ENCODE assay signal across 30 cellular contexts in the genomic region with DNA sequence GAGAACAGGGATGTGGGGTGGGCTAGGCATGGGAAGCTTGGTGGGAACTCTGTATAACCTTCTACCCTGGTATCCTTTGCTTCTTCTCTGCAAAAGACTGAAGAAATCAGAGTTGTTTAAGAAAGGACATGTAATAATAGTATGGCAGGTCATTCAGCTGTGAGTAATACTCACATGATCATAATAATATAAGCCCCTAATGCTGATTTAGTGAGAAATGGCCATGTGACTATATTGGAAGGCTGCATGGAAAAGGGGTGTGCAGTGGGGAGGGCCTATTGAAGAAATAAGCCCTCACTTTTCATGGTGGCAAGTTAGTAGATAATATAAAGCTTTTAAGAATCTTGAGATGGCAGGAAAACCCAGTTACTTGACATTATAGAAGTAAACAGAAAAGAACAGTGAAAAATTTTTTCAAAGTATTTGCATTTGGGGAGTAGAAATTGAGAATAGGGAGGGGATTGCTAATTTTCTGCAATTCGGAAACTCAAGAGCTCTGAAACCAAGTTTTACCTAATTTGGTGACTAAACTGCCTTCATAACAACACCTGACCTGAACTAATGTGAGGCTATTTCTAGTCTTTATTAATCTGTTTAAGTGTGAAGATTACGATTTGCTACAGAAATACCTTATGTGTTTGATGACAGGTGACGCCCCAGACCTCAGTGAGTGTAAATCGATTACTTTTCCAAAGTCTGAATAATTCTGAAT. TPM values are rescaled to one million over a fixed set of nuclear protein-coding genes. Genes with fewer than 3 reads are reported as not detected.
DNase-seq lines count a peak whose midpoint lies in the region; ATAC-seq, FAIRE-seq and TF ChIP-seq lines count a peak whose summit lies in the region.
"Had no signal": no experiment of that assay in that cellular context is flagged by ENCODE, and none has a peak within 500 bp of the region (broad histone marks: within the 10 kb centered on the region; RNA-seq: fewer than 3 reads in every experiment).

No MANE protein-coding gene starts in this region.

- peak overlapping the region; percentile 60 for H3K14ac ChIP-seq in IMR-90 (replicated peaks; ENCODE audit: low read depth, low read length)

- peak overlapping the region; percentile 51; the same call in 1 of the 2 replicates for H3K18ac ChIP-seq in IMR-90 (ENCODE audit: low read depth, low read length)

- H3K36me3 ChIP-seq in IMR-90 (ENCODE audit: control insufficient read depth, insufficient read depth, low read length) = no peaks in the 10 kb centered on the region
- H3K36me3 ChIP-seq: BE2C, thoracic aorta had no signal

- no peak for ATAC-seq in A549
- ATAC-seq in IMR-90 (ENCODE audit: low read depth) = no peak

- H2BK120ac ChIP-seq in IMR-90 (ENCODE audit: low read depth, low read length) = peak overlapping the region; percentile 50

- H2AFZ ChIP-seq in IMR-90 (replicated peaks; ENCODE audit: low read length, poor library complexity) = no peak overlapping the region

- in situ Hi-C loops in IMR-90 (cut with MboI; ENCODE audit: low sequenced_read_pairs) = no loop called here

- intact Hi-C loops in IMR-90 (cut with micrococcal nuclease) = loop anchor here (5.0 kb wide), 2 partner anchors 45 to 210 kb away; a partner anchor contains a TSS

- BruUV-seq in IMR-90 (replicated peaks; lab: Mats Ljungman, UMichigan) = no TSS peak

- H3K23ac ChIP-seq in IMR-90 (ENCODE audit: low read depth, low read length) = 0 out of 2 replicates have a peak overlapping the region, but pooled peaks have one; percentile 41

- no peak overlapping the region for H2AK9ac ChIP-seq in IMR-90 (replicated peaks; ENCODE audit: low read depth, low read length, poor library complexity)

- no peak overlapping the region for H4K5ac ChIP-seq in IMR-90 (ENCODE audit: low read depth, low read length)

- TF ChIP-seq RAD21 in A549 (conservative IDR thresholded peaks at IDR 0.05 in 1 of 2, IDR thresholded peaks at IDR 0.05 in 1 of 2) (no peak), IMR-90 (IDR thresholded peaks at IDR 0.05; ENCODE audit: low read length) (no peak)

- H2BK20ac ChIP-seq in IMR-90 (ENCODE audit: low read depth, low read length) = no peak overlapping the region

- no peak overlapping the region for H2BK5ac ChIP-seq in IMR-90 (ENCODE audit: low read depth, low read length, poor library complexity, severe bottlenecking)

- peak overlapping the region; percentile 77; the same call in 1 of the 3 replicates for H2BK15ac ChIP-seq in IMR-90 (ENCODE audit: low read depth, low read length)

- DNase-seq in A549 (ENCODE audit: low read depth in 1 of 2, low spot score in 1 of 2) = no peak
- DNase-seq in IMR-90 = peak; percentile 56
- DNase-seq in dermis blood vessel endothelial cell = peak; percentile 35
- DNase-seq in lung microvascular endothelial cell (ENCODE audit: low read depth in 2 of 2) = peak; percentile 33 to 45
- DNase-seq in AML-193 (lab: John Stamatoyannopoulos, UW) = no peak
- DNase-seq in activated naive CD4-positive, alpha-beta T cell treated with anti-CD3 and anti-CD28 coated beads, Interleukin-2, amount 50 U/mL, for 16 hours = no peak
- DNase-seq in kidney glomerular epithelial cell (lab: John Stamatoyannopoulos, UW) = no peak
- DNase-seq in inferior parietal cortex (ENCODE audit: extremely low spot score) = no peak
- DNase-seq: activated CD4-positive, alpha-beta memory T cell treated with anti-CD3 and anti-CD28 coated beads, Interleukin-2, amount 10 ng/mL, durations not matched to agents 7 days and 5 days; activated CD4-positive, CD25-positive, alpha-beta regulatory T cell treated with anti-CD3 and anti-CD28 coated beads, Interleukin-2, amount 50 U/mL, for 72 hours; activated CD8-positive, alpha-beta memory T cell treated with anti-CD3 and anti-CD28 coated beads, Interleukin-2, amount 50 U/mL, for 48 hours; activated naive CD4-positive, alpha-beta T cell treated with anti-CD3 and anti-CD28 coated beads, Interleukin-2, amount 10 ng/mL, durations not matched to agents 7 days and 5 days; amygdala; BE2C; effector CD8-positive, alpha-beta T cell; H9; islet precursor cell; Karpas-422; natural killer cell; NCI-H524; occipital lobe; psoas muscle; SHP77 treated with DMSO at 0.1 percent for 48 hours; T-helper 1 cell had no signal

- peaks cover 16 to 40% of the 10 kb centered on the region in 2 experiments for H3K79me1 ChIP-seq in IMR-90 (ENCODE audit: low read depth in 1 of 2, low read length in 2 of 2)

- no peak for TF ChIP-seq EP300 in A549 (IDR thresholded peaks at IDR 0.05)

- H4K20me1 ChIP-seq in IMR-90 (ENCODE audit: insufficient read depth, low read length) = peaks cover 3% of the 10 kb centered on the region; the same call in 1 of the 2 replicates

- no peak overlapping the region for H3K4me3 ChIP-seq in A549
- H3K4me3 ChIP-seq in IMR-90 (ENCODE audit: insufficient read depth, low read depth, low read length) = no peak overlapping the region
- H3K4me3 ChIP-seq: psoas muscle, thoracic aorta had no signal

- H3K4me2 ChIP-seq in A549 = peak overlapping the region; percentile 68; the same call in 1 of the 3 replicates
- H3K4me2 ChIP-seq in IMR-90 (ENCODE audit: low read depth, low read length) = no peak overlapping the region; the same call in 1 of the 2 replicates

- peak overlapping the region; percentile 61 for H3K4ac ChIP-seq in IMR-90 (ENCODE audit: low read depth, low read length)

- H3K9me3 ChIP-seq in A549 (no peaks in the 10 kb centered on the region), IMR-90 (ENCODE audit: control insufficient read depth, insufficient read depth, low read length) (no peaks in the 10 kb centered on the region)
- H3K9me3 ChIP-seq: BE2C, psoas muscle, thoracic aorta had no signal

- no peak overlapping the region for H3K9ac ChIP-seq in IMR-90 (ENCODE audit: low read depth, low read length)

- 95% methylated on average over 4 of the region's 4 CpGs for WGBS in A549 (ENCODE audit: missing lambda C conversion rate)
- 100% methylated on average over 1 of the region's 4 CpGs; no CpG with 5 or more reads in 1 of the 2 experiments for WGBS in IMR-90 (ENCODE audit: extremely low coverage in 2 of 2, insufficient read length in 1 of 2), 2 experiments

- peak overlapping the region; percentile 72; the same call in 1 of the 2 replicates for H2AK5ac ChIP-seq in IMR-90 (ENCODE audit: low read depth, low read length)

- no peak for FAIRE-seq in A549 (lab: Jason Lieb, UNC)
- FAIRE-seq: A204.1, colon, TTC549, urothelium cell line had no signal

- H4K91ac ChIP-seq in IMR-90 (ENCODE audit: insufficient read depth, low read depth, low read length) = peak overlapping the region; percentile 59; the same call in 1 of the 2 replicates

- no peaks in the 10 kb centered on the region for H3K27me3 ChIP-seq in IMR-90 (ENCODE audit: control insufficient read depth, insufficient read depth, low read length)
- H3K27me3 ChIP-seq: BE2C had no signal

- no peak overlapping the region for H3K56ac ChIP-seq in IMR-90 (ENCODE audit: extremely low read depth, insufficient read depth, low read length)

- TF ChIP-seq POLR2A in A549 (IDR thresholded peaks at IDR 0.05; ENCODE audit: low read length) = no peak
- TF ChIP-seq POLR2A in IMR-90 (IDR thresholded peaks at IDR 0.05; ENCODE audit: low read depth, low read length) = no peak

- peak overlapping the region in 1 of 2 experiments; percentile 29; a peak in 2 of 4 replicates for H4K8ac ChIP-seq in IMR-90 (ENCODE audit: low read depth in 2 of 2, low read length in 2 of 2)

- TF ChIP-seq CTCF in A549 (IDR thresholded peaks at IDR 0.05) (no peak), IMR-90 (conservative IDR thresholded peaks at IDR 0.05; ENCODE audit: low read depth, low read length) (no peak)

- H3K4me1 ChIP-seq in A549 = peaks cover 39% of the 10 kb centered on the region
- H3K4me1 ChIP-seq in IMR-90 (ENCODE audit: control insufficient read depth, insufficient read depth, low read length) = peaks cover 25% of the 10 kb centered on the region
- H3K4me1 ChIP-seq: BE2C had no signal

- POLR2A ChIA-PET in A549 (lab: Yijun Ruan, JAX) (no interaction called here), IMR-90 (lab: Charles Lee; ENCODE audit: unreplicated experiment) (no interaction called here)

- peaks cover 11% of the 10 kb centered on the region for H3K9me1 ChIP-seq in IMR-90 (ENCODE audit: insufficient read depth, low read length)

- peak overlapping the region in 1 of 2 experiments; percentile 79; a peak in 3 of 6 replicates for H3K27ac ChIP-seq in A549
- H3K27ac ChIP-seq in IMR-90 (ENCODE audit: insufficient read depth, low read length) = peak overlapping the region; percentile 62; the same call in 1 of the 2 replicates
- H3K27ac ChIP-seq: HL-60, psoas muscle, thoracic aorta had no signal

- dilution Hi-C loops in IMR-90 (cut with HindIII; ENCODE audit: low sequenced_read_pairs, unreplicated experiment) = no loop called here

- CTCF ChIA-PET in A549 (lab: Yijun Ruan, JAX) = interaction anchor here (0.6 to 2.6 kb wide), 5 partner anchors 10 to 275 kb away, joined by 3 to 8 read pairs (median 3); a partner anchor contains a TSS
- CTCF ChIA-PET in IMR-90 (lab: Yijun Ruan, JAX) = interaction anchor here (0.7 kb wide), 1 partner anchor 9 kb away, joined by 3 read pairs; no protein-coding TSS in a partner anchor

TF ChIP-seq in A549, 52 proteins besides CTCF, POLR2A, EP300 and RAD21 (continues in another document):
- no peak for TF ChIP-seq RARB (CRISPR knock-in tag; IDR thresholded peaks at IDR 0.05)

TF ChIP-seq in IMR-90, 13 proteins besides CTCF, POLR2A, EP300 and RAD21 (continues in another document):
- TF ChIP-seq, protein P1, sequence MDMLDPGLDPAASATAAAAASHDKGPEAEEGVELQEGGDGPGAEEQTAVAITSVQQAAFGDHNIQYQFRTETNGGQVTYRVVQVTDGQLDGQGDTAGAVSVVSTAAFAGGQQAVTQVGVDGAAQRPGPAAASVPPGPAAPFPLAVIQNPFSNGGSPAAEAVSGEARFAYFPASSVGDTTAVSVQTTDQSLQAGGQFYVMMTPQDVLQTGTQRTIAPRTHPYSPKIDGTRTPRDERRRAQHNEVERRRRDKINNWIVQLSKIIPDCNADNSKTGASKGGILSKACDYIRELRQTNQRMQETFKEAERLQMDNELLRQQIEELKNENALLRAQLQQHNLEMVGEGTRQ (IDR thresholded peaks at IDR 0.05; ENCODE audit: low read depth, low read length) = peak; percentile 73
- TF ChIP-seq MAZ (IDR thresholded peaks at IDR 0.05; ENCODE audit: borderline replicate concordance, low read depth, low read length) (no peak), RCOR1 (IDR thresholded peaks at IDR 0.05; ENCODE audit: insufficient replicate concordance, low read length) (no peak)

RNA-seq across cellular contexts. Expression of a gene that starts 44.4 kb away (rescaled TPM):
- 4.5 and 4.8 TPM in 2 replicates for polyA plus RNA-seq in A549 (2011; rRNA removed)
- polyA plus RNA-seq in A549 (2012; cell fraction: cytosol; rRNA removed) = 2.1 and 2.9 TPM in 2 replicates
- polyA plus RNA-seq in A549 (2012; cell fraction: nucleus; rRNA removed) = 3.0 and 4.1 TPM in 2 replicates
- 5.0 to 8.1 TPM (median 5.7 TPM) in 3 replicates for polyA plus RNA-seq in A549 (2017; fragmentation: RNase III; extraction: RNeasy Plus Mini Kit Qiagen cat#74134 plus additional on column Dnase treatment)
- polyA minus RNA-seq in A549 (2011; rRNA and poly(A)+ RNA removed) = 6.4 and 7.5 TPM in 2 replicates
- total RNA-seq in IMR-90 (2012; rRNA removed) = 4.3 and 4.7 TPM in 2 replicates
- polyA plus RNA-seq in IMR-90 (2012; rRNA removed) = 3.2 and 3.5 TPM in 2 replicates
- polyA plus RNA-seq in IMR-90 (2012; cell fraction: cytosol; rRNA removed) = 1.3 and 1.8 TPM in 2 replicates
- polyA plus RNA-seq in IMR-90 (2012; cell fraction: nucleus; rRNA removed; ENCODE audit: low replicate concordance) = 3.4 and 6.4 TPM in 2 replicates
- total RNA-seq in dermis blood vessel endothelial cell = 5.8 and 8.8 TPM in 2 replicates
- total RNA-seq in lung microvascular endothelial cell = 3.5 and 4.6 TPM in 2 replicates

Comparison
In these comparisons a context has a peak if more than half of its experiments do, and no peak if none do; other contexts are left out.
1. DNase-seq: peak in IMR-90 (single experiment), dermis blood vessel endothelial cell (single experiment) and lung microvascular endothelial cell (2 of 2); none in A549 (0 of 2), AML-193 (0 of 2), activated naive CD4-positive, alpha-beta T cell treated with anti-CD3 and anti-CD28 coated beads, Interleukin-2, amount 50 U/mL, for 16 hours (single experiment), kidney glomerular epithelial cell (single experiment) and inferior parietal cortex (single experiment).